10 cellular contexts compared by ENCODE assay signal in the genomic region with DNA sequence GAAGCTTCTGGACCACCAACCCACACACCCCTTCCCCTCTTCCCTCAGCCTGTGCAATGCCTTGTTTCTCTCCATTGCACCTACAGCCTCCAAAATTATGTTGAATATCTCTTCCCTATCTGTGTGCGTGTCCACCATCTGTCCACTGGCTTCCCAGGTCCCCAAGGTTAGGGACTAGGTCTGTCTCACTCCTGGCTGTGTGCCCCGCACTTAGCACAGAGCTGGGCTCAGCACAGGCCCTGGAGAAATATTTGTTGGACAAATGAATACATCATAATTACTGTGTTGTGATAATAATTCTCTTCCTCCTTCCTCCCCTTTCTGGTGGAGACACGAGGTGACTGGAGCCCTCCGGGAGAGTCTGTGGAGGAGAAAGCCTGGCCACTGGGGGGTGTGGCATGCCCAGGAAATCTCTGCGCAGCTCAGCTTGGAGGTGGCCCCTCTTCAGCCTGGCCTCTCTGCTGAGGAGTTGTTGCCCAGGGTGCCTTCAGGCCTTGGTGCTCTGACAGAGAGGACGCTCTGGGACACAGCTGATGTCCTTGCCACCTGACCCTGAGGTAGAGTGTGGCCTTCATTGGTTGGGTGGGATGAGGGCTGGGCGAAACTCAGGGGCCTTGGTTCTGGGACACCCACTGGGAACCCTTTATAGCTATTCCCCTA. TPM values are rescaled to one million over a fixed set of nuclear protein-coding genes. Genes with fewer than 3 reads are reported as not detected.
DNase-seq lines count a peak whose midpoint lies in the region; TF ChIP-seq lines count a peak whose summit lies in the region.
"Had no signal": no experiment of that assay in that cellular context is flagged by ENCODE, and none has a peak within 500 bp of the region (broad histone marks: within the 10 kb centered on the region; RNA-seq: fewer than 3 reads in every experiment).

No MANE protein-coding gene starts in this region.

- TF ChIP-seq CTCF in brain (conservative IDR thresholded peaks at IDR 0.05) (peak; percentile 66 to 72), kidney epithelial cell (IDR thresholded peaks at IDR 0.05; ENCODE audit: insufficient read depth, low read length, poor library complexity, severe bottlenecking) (peak; percentile 46), testis (IDR thresholded peaks at IDR 0.05) (peak in 2 of 3 experiments; percentile 13 to 17), vagina (IDR thresholded peaks at IDR 0.05) (no peak)

- CTCF ChIA-PET in activated CD4-positive, alpha-beta memory T cell treated with anti-CD3 and anti-CD28 coated beads for 36 hours (lab: Charles Lee), result interaction anchor here (1.4 to 4.7 kb wide), 5 partner anchors 11 to 434 kb away, joined by 3 to 40 read pairs (median 6); no protein-coding TSS in a partner anchor
- CTCF ChIA-PET in activated CD4-positive, alpha-beta memory T cell treated with anti-CD3 and anti-CD28 coated beads, Interleukin-2, amount 10 ng/mL, durations not matched to agents 7 days and 5 days (lab: Charles Lee), result interaction anchor here (0.5 to 1.3 kb wide), 3 partner anchors 78 to 434 kb away, joined by 3 to 7 read pairs (median 6); no protein-coding TSS in a partner anchor

- peaks cover 17% of the 10 kb centered on the region for H3K4me1 Mint-ChIP-seq in activated CD4-positive, alpha-beta memory T cell treated with anti-CD3 and anti-CD28 coated beads for 36 hours (ENCODE audit: low read depth)
- peaks cover 18% of the 10 kb centered on the region for H3K4me1 Mint-ChIP-seq in activated CD4-positive, alpha-beta memory T cell treated with anti-CD3 and anti-CD28 coated beads, Interleukin-2, amount 10 ng/mL, durations not matched to agents 7 days and 5 days
- peaks cover 27% of the 10 kb centered on the region for H3K4me1 Mint-ChIP-seq in brain

- H3K36me3 Mint-ChIP-seq in activated CD4-positive, alpha-beta memory T cell treated with anti-CD3 and anti-CD28 coated beads for 36 hours, result peaks cover 7% of the 10 kb centered on the region
- H3K36me3 Mint-ChIP-seq in activated CD4-positive, alpha-beta memory T cell treated with anti-CD3 and anti-CD28 coated beads, Interleukin-2, amount 10 ng/mL, durations not matched to agents 7 days and 5 days (ENCODE audit: low read depth), result peaks cover 5% of the 10 kb centered on the region
- H3K36me3 Mint-ChIP-seq in brain, result peaks cover 3% of the 10 kb centered on the region

- H3K27me3 Mint-ChIP-seq in activated CD4-positive, alpha-beta memory T cell treated with anti-CD3 and anti-CD28 coated beads for 36 hours, result peaks cover 6% of the 10 kb centered on the region
- H3K27me3 Mint-ChIP-seq in activated CD4-positive, alpha-beta memory T cell treated with anti-CD3 and anti-CD28 coated beads, Interleukin-2, amount 10 ng/mL, durations not matched to agents 7 days and 5 days, result peaks cover 14% of the 10 kb centered on the region
- peaks cover 10% of the 10 kb centered on the region for H3K27me3 Mint-ChIP-seq in brain

- H3K27ac ChIP-seq in testis (no peak overlapping the region), vagina (no peak overlapping the region)

- H3K9me3 ChIP-seq in testis (no peaks in the 10 kb centered on the region), vagina (no peaks in the 10 kb centered on the region), MG63 (no peaks in the 10 kb centered on the region)

- H3K27me3 ChIP-seq in kidney epithelial cell (ENCODE audit: control insufficient read depth, insufficient read depth, low read length), result no peaks in the 10 kb centered on the region
- no peaks in the 10 kb centered on the region for H3K27me3 ChIP-seq in testis
- H3K27me3 ChIP-seq in vagina, result no peaks in the 10 kb centered on the region
- H3K27me3 ChIP-seq in MG63, result no peaks in the 10 kb centered on the region

- H3K4me3 Mint-ChIP-seq in activated CD4-positive, alpha-beta memory T cell treated with anti-CD3 and anti-CD28 coated beads for 36 hours, result no peak overlapping the region
- no peak overlapping the region for H3K4me3 Mint-ChIP-seq in activated CD4-positive, alpha-beta memory T cell treated with anti-CD3 and anti-CD28 coated beads, Interleukin-2, amount 10 ng/mL, durations not matched to agents 7 days and 5 days
- peak overlapping the region in 2 of 5 experiments; percentile 63 to 80 for H3K4me3 Mint-ChIP-seq in brain

- DNase-seq in activated CD4-positive, alpha-beta memory T cell treated with anti-CD3 and anti-CD28 coated beads for 36 hours, result peak; percentile 20
- DNase-seq in activated CD4-positive, alpha-beta memory T cell treated with anti-CD3 and anti-CD28 coated beads, Interleukin-2, amount 10 ng/mL, durations not matched to agents 7 days and 5 days, result no peak
- DNase-seq in kidney epithelial cell (ENCODE audit: low read depth) (no peak), testis (peak; percentile 68), vagina (ENCODE audit: extremely low spot score in 2 of 2) (no peak), MG63 (no peak), GM19240 (ENCODE audit: insufficient read length, low spot score) (no peak)
- DNase-seq: CD4-positive, alpha-beta memory T cell; NCI-H1105 treated with DMSO at 0.1 percent for 48 hours had no signal

- H3K9me3 Mint-ChIP-seq in activated CD4-positive, alpha-beta memory T cell treated with anti-CD3 and anti-CD28 coated beads for 36 hours, result no peaks in the 10 kb centered on the region
- H3K9me3 Mint-ChIP-seq in activated CD4-positive, alpha-beta memory T cell treated with anti-CD3 and anti-CD28 coated beads, Interleukin-2, amount 10 ng/mL, durations not matched to agents 7 days and 5 days, result no peaks in the 10 kb centered on the region
- peaks cover 0 to 5% (median 0%) of the 10 kb centered on the region in 5 experiments for H3K9me3 Mint-ChIP-seq in brain

- POLR2A ChIA-PET in activated CD4-positive, alpha-beta memory T cell treated with anti-CD3 and anti-CD28 coated beads for 36 hours (lab: Charles Lee), result no interaction called here
- POLR2A ChIA-PET in activated CD4-positive, alpha-beta memory T cell treated with anti-CD3 and anti-CD28 coated beads, Interleukin-2, amount 10 ng/mL, durations not matched to agents 7 days and 5 days (lab: Charles Lee), result interaction anchor here (1.5 kb wide), 1 partner anchor 375 kb away, joined by 3 read pairs; no protein-coding TSS in a partner anchor

- TF ChIP-seq POLR2A in testis (IDR thresholded peaks at IDR 0.05) (no peak), vagina (IDR thresholded peaks at IDR 0.05) (no peak)

- H3K4me1 ChIP-seq in testis (peaks cover 15% of the 10 kb centered on the region), vagina (peaks cover 9% of the 10 kb centered on the region)

- WGBS in testis, 2 donors, result 53 to 60% methylated on average over 2 to 7 of the region's 7 CpGs

- no peak overlapping the region for H3K27ac Mint-ChIP-seq in activated CD4-positive, alpha-beta memory T cell treated with anti-CD3 and anti-CD28 coated beads for 36 hours
- no peak overlapping the region for H3K27ac Mint-ChIP-seq in activated CD4-positive, alpha-beta memory T cell treated with anti-CD3 and anti-CD28 coated beads, Interleukin-2, amount 10 ng/mL, durations not matched to agents 7 days and 5 days
- peak overlapping the region in 3 of 5 experiments; percentile 20 to 75 (median 64) for H3K27ac Mint-ChIP-seq in brain

- intact Hi-C loops in activated CD4-positive, alpha-beta memory T cell treated with anti-CD3 and anti-CD28 coated beads for 36 hours (cut with micrococcal nuclease), result loop anchor here (5.0 kb wide), 1 partner anchor 255 kb away; no protein-coding TSS in a partner anchor
- intact Hi-C loops in testis (cut with DNase I; ENCODE audit: low total_unique reads) (loop anchor here (10.0 kb wide), 1 partner anchor 293 kb away; no protein-coding TSS in a partner anchor), vagina (cut with DNase I) (loop anchor here (10.0 kb wide), 2 partner anchors 253 to 293 kb away; no protein-coding TSS in a partner anchor)

- no peak overlapping the region for H3K4me3 ChIP-seq in kidney epithelial cell (ENCODE audit: low read depth, low read length)
- no peak overlapping the region for H3K4me3 ChIP-seq in testis
- no peak overlapping the region for H3K4me3 ChIP-seq in vagina
- no peak overlapping the region for H3K4me3 ChIP-seq in MG63

- no peaks in the 10 kb centered on the region for H3K36me3 ChIP-seq in kidney epithelial cell (ENCODE audit: control insufficient read depth, insufficient read depth, low read length)
- no peaks in the 10 kb centered on the region for H3K36me3 ChIP-seq in testis (ENCODE audit: low read depth, missing control alignments)
- no peaks in the 10 kb centered on the region for H3K36me3 ChIP-seq in vagina
- H3K36me3 ChIP-seq in MG63, result no peaks in the 10 kb centered on the region

RNA-seq across cellular contexts. Expression of a gene that starts 3.3 kb away (rescaled TPM):
- 100 to 1,000 TPM in 1 of 2 experiments, 10 to 100 TPM in 1; 87.9 to 103 TPM for total RNA-seq in activated CD4-positive, alpha-beta memory T cell treated with anti-CD3 and anti-CD28 coated beads for 36 hours
- 100 to 1,000 TPM in 1 of 2 experiments, 10 to 100 TPM in 1; 93.3 to 101 TPM for total RNA-seq in activated CD4-positive, alpha-beta memory T cell treated with anti-CD3 and anti-CD28 coated beads, Interleukin-2, amount 10 ng/mL, durations not matched to agents 7 days and 5 days
- polyA plus RNA-seq in brain (ENCODE audit: insufficient read depth, low read depth, low replicate concordance) (65.3 TPM), testis (ENCODE audit: insufficient read depth, low read depth, low replicate concordance) (110 TPM)
- total RNA-seq in kidney epithelial cell (51.7 and 61.3 TPM in 2 replicates), testis (10 to 100 TPM; 79.2 to 96.0 TPM), vagina (49.6 TPM)
- 23.6 and 39.1 TPM in 2 replicates for total RNA-seq in MG63 (2014; rRNA removed; shearing (Covaris generic); ENCODE audit: low replicate concordance)

Comparison
In these comparisons a context has a peak if more than half of its experiments do, and no peak if none do; other contexts are left out.
1. DNase-seq: peak in activated CD4-positive, alpha-beta memory T cell treated with anti-CD3 and anti-CD28 coated beads for 36 hours (single experiment) and testis (single experiment); none in activated CD4-positive, alpha-beta memory T cell treated with anti-CD3 and anti-CD28 coated beads, Interleukin-2, amount 10 ng/mL, durations not matched to agents 7 days and 5 days (single experiment), kidney epithelial cell (single experiment), vagina (0 of 2), MG63 (single experiment) and GM19240 (single experiment).
2. H3K27ac Mint-ChIP-seq: peak in brain (3 of 5); none in activated CD4-positive, alpha-beta memory T cell treated with anti-CD3 and anti-CD28 coated beads for 36 hours (single experiment) and activated CD4-positive, alpha-beta memory T cell treated with anti-CD3 and anti-CD28 coated beads, Interleukin-2, amount 10 ng/mL, durations not matched to agents 7 days and 5 days (single experiment).
3. CTCF ChIP-seq: peak in brain (2 of 2), kidney epithelial cell (single experiment) and testis (2 of 3); none in vagina (0 of 3).